ENCODE assay signal across 7 cellular contexts in the genomic region with DNA sequence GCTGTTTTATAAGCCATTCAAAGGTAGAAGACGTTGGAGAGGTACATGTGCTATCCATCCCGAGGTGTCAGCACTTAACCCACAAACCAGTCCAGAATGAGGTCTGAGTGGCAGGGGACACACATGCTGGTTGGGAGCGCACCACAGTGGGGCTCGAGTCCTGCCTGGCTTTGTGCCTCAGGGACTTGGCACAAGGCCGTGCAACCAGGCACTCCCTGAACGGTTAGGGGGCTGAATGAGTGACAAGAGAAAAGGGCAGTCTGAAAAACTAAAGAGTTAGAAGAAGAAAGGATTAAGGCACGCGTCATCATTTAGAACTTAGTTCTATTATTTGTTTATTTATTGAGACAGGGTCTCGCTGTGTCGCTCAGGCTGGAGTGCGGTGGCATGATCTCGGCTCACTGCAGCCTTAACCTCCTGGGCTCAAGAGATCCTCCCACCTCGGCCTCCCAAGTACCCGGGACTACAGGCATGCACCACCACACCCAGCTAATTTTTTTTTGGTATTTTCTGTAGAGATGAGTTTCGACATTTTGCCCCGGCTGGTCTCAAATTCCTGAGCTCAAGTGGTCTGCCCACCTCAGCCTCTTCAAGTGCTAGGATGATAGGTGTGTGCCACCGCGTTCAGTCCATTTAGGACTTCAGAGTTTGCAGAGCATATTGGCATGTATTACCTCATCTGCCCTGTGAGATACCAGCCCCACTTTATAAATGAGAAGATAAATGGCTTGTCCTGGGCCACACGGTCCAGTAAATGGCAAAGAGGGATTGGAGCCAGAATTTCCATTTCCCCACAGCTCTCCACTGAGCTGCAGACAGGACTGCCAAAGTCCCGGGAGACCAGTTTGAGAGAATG.
"Had no signal": no experiment of that assay in that cellular context is flagged by ENCODE, and none has a peak within 500 bp of the region (broad histone marks: within the 10 kb centered on the region; RNA-seq: fewer than 3 reads in every experiment).

No MANE protein-coding gene starts in this region.

- DNase-seq: activated CD4-positive, alpha-beta T cell treated with anti-CD3 and anti-CD28 coated beads for 4 hours; activated CD8-positive, alpha-beta memory T cell treated with anti-CD3 and anti-CD28 coated beads for 24 hours; activated naive CD4-positive, alpha-beta T cell treated with Interleukin-2 at 50 U/mL for 16 hours; cortex of kidney; stimulated activated CD4-positive, alpha-beta T cell treated with anti-CD3 and anti-CD28 coated beads, Interleukin-4, amount 100 ng/mL, for 4 hours; T-helper 9 cell had no signal

- ATAC-seq: left lobe of liver had no signal
